Comparison of ENCODE assay signal across 2 cellular contexts in the genomic region with DNA sequence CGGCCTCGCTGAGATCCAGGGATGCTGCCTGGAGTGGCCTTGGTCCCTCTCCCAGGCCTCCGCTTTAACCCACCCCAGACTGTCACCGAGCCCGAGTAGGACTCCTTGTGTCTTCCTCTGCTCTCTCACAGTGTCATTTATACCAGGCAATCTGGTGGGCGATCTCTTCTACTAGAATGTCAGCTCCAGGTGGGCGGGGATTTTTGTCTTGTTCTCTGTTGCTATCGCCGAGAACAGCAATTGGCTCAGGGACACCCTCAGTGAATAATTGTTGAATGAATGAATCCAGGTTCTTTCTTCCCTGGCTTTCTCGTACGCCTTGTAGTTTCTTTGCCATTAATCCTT.
TF ChIP-seq lines count a peak whose summit lies in the region.

No MANE protein-coding gene starts in this region.

TF ChIP-seq in SK-N-SH treated with all-trans-retinoic acid at 6 μM for 48 hours, 23 proteins besides CTCF, POLR2A, EP300 and RAD21:
- no peak for TF ChIP-seq ZFP3 (CRISPR knock-in tag; IDR thresholded peaks at IDR 0.05)
- TF ChIP-seq PPARA (CRISPR knock-in tag; IDR thresholded peaks at IDR 0.05; ENCODE audit: borderline replicate concordance): no peak
- TF ChIP-seq ZFP30 (CRISPR knock-in tag; IDR thresholded peaks at IDR 0.05): no peak
- TF ChIP-seq, protein P1, sequence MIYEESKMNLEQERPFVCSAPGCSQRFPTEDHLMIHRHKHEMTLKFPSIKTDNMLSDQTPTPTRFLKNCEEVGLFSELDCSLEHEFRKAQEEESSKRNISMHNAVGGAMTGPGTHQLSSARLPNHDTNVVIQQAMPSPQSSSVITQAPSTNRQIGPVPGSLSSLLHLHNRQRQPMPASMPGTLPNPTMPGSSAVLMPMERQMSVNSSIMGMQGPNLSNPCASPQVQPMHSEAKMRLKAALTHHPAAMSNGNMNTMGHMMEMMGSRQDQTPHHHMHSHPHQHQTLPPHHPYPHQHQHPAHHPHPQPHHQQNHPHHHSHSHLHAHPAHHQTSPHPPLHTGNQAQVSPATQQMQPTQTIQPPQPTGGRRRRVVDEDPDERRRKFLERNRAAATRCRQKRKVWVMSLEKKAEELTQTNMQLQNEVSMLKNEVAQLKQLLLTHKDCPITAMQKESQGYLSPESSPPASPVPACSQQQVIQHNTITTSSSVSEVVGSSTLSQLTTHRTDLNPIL (CRISPR knock-in tag; IDR thresholded peaks at IDR 0.05; ENCODE audit: low read depth): no peak
- no peak for TF ChIP-seq BACH2 (CRISPR knock-in tag; IDR thresholded peaks at IDR 0.05; ENCODE audit: borderline replicate concordance)
- TF ChIP-seq ZNF565 (CRISPR knock-in tag; conservative IDR thresholded peaks at IDR 0.05; ENCODE audit: low read depth): no peak
- TF ChIP-seq ZC3H10 (CRISPR knock-in tag; IDR thresholded peaks at IDR 0.05): no peak
- no peak for TF ChIP-seq ZNF70 (CRISPR knock-in tag; IDR thresholded peaks at IDR 0.05)
- no peak for TF ChIP-seq PATZ1 (CRISPR knock-in tag; IDR thresholded peaks at IDR 0.05; ENCODE audit: borderline replicate concordance)
- TF ChIP-seq CSDC2 (CRISPR knock-in tag; IDR thresholded peaks at IDR 0.05): no peak
- TF ChIP-seq OSR1 (CRISPR knock-in tag; IDR thresholded peaks at IDR 0.05): no peak
- TF ChIP-seq ISL1 (CRISPR knock-in tag; IDR thresholded peaks at IDR 0.05): no peak
TF ChIP-seq in SK-N-SH treated with all-trans-retinoic acid at 6 μM for 48 hours: peak in this region for 0.

TF ChIP-seq in H1, 55 proteins besides CTCF, POLR2A, EP300 and RAD21:
- TF ChIP-seq KDM4A (IDR thresholded peaks at IDR 0.05; ENCODE audit: low read depth, low read length, severe bottlenecking) (peak; percentile 3), POU5F1 (IDR thresholded peaks at IDR 0.05; ENCODE audit: low read depth, low read length) (no peak), SIN3A (conservative IDR thresholded peaks at IDR 0.05 in 1 of 2, IDR thresholded peaks at IDR 0.05 in 1 of 2; ENCODE audit: low read depth in 1 of 2, low read length in 2 of 2) (no peak), TAF7 (optimal IDR thresholded peaks at IDR 0.05; ENCODE audit: borderline replicate concordance, low read depth, low read length) (no peak), CREB1 (IDR thresholded peaks at IDR 0.05) (no peak)
